ENCODE assay signal across 8 cellular contexts in genomic region chr14:22084393-22085281, GRCh38.
DNase-seq lines count a peak whose midpoint lies in the region; ATAC-seq lines count a peak whose summit lies in the region.

No MANE protein-coding gene starts in this region.

- no peaks in the 10 kb centered on the region for H3K9me3 Mint-ChIP-seq in activated CD4-positive, alpha-beta T cell treated with anti-CD3 and anti-CD28 coated beads, Interleukin-2, amount 10 ng/mL, durations not matched to agents 24 days and 14 days

- DNase-seq in activated CD4-positive, alpha-beta T cell treated with anti-CD3 and anti-CD28 coated beads, Interleukin-2, amount 10 ng/mL, durations not matched to agents 24 days and 14 days: peak; percentile 77
- DNase-seq in activated CD4-positive, alpha-beta T cell treated with anti-CD3 and anti-CD28 coated beads, Interleukin-2, amount 50 U/mL, for 4 hours: no peak
- DNase-seq in HS-5 (ENCODE audit: low read depth) (peak; percentile 16), RKO (ENCODE audit: low spot score) (peak; percentile 59), dermis blood vessel endothelial cell (peak; percentile 79), mucosa of gallbladder (ENCODE audit: low spot score) (peak; percentile 23), 8988T (no peak)

- H3K36me3 Mint-ChIP-seq in activated CD4-positive, alpha-beta T cell treated with anti-CD3 and anti-CD28 coated beads, Interleukin-2, amount 10 ng/mL, durations not matched to agents 24 days and 14 days (ENCODE audit: low read depth): no peaks in the 10 kb centered on the region

- peak overlapping the region; percentile 73 for H3K4me3 Mint-ChIP-seq in activated CD4-positive, alpha-beta T cell treated with anti-CD3 and anti-CD28 coated beads, Interleukin-2, amount 10 ng/mL, durations not matched to agents 24 days and 14 days

- H3K27me3 Mint-ChIP-seq in activated CD4-positive, alpha-beta T cell treated with anti-CD3 and anti-CD28 coated beads, Interleukin-2, amount 10 ng/mL, durations not matched to agents 24 days and 14 days: no peaks in the 10 kb centered on the region

- H3K4me1 Mint-ChIP-seq in activated CD4-positive, alpha-beta T cell treated with anti-CD3 and anti-CD28 coated beads, Interleukin-2, amount 10 ng/mL, durations not matched to agents 24 days and 14 days: peaks cover 17% of the 10 kb centered on the region

- H3K27ac Mint-ChIP-seq in activated CD4-positive, alpha-beta T cell treated with anti-CD3 and anti-CD28 coated beads, Interleukin-2, amount 10 ng/mL, durations not matched to agents 24 days and 14 days: peak overlapping the region; percentile 74

- no peak for ATAC-seq in HG03521 (IDR thresholded peaks at IDR 0.05; ENCODE audit: unreplicated experiment)

- intact Hi-C loops in activated CD4-positive, alpha-beta T cell treated with anti-CD3 and anti-CD28 coated beads, Interleukin-2, amount 10 ng/mL, durations not matched to agents 24 days and 14 days (cut with micrococcal nuclease): loop anchor here (1.0 to 5.0 kb wide), 2 partner anchors 16 to 37 kb away; no protein-coding TSS in a partner anchor

Comparison
In these comparisons a context has a peak if more than half of its experiments do, and no peak if none do; other contexts are left out.
1. DNase-seq: peak in activated CD4-positive, alpha-beta T cell treated with anti-CD3 and anti-CD28 coated beads, Interleukin-2, amount 10 ng/mL, durations not matched to agents 24 days and 14 days (single experiment), HS-5 (single experiment), RKO (single experiment), dermis blood vessel endothelial cell (single experiment) and mucosa of gallbladder (single experiment); none in activated CD4-positive, alpha-beta T cell treated with anti-CD3 and anti-CD28 coated beads, Interleukin-2, amount 50 U/mL, for 4 hours (0 of 2) and 8988T (single experiment).